In genomic region chr3:185041540-185041939, GRCh38 we compare ENCODE assay signal across 23 cellular contexts.
A peak's percentile ranks its signal among the peaks of the same experiment; 100 is the strongest.
DNase-seq lines count a peak whose midpoint lies in the region; ATAC-seq and TF ChIP-seq lines count a peak whose summit lies in the region.
"Had no signal": no experiment of that assay in that cellular context is flagged by ENCODE, and none has a peak within 500 bp of the region (broad histone marks: within the 10 kb centered on the region; RNA-seq: fewer than 3 reads in every experiment).

No MANE protein-coding gene starts in this region.

- ATAC-seq in Right ventricle myocardium inferior: peak; percentile 12
- no peak for ATAC-seq in GM23338
- peak in 5 of 8 donors; percentile 37 to 80 (median 61) for ATAC-seq in heart right ventricle
- peak in 1 of 2 donors; percentile 13 for ATAC-seq in right cardiac atrium
- ATAC-seq: GM12878, HCT116 had no signal

- H3K9ac ChIP-seq in mesendoderm (ENCODE audit: low read length): no peak overlapping the region
- H3K9ac ChIP-seq: BLaER1 treated with 17β-estradiol and CSF1 and Interleukin-3, amounts not matched to agents 10 nM and 100 nM; GM23248 had no signal

- 0 out of 2 replicates have a peak overlapping the region, but pooled peaks have one; percentile 31 for H3K27ac Mint-ChIP-seq in GM23338
- H3K27ac Mint-ChIP-seq: CD14-positive monocyte; CD4-positive, alpha-beta T cell; H9 had no signal

- peaks cover 3% of the 10 kb centered on the region for H3K27me3 Mint-ChIP-seq in GM23338 (ENCODE audit: insufficient read depth, low read depth, poor library complexity)
- H3K27me3 Mint-ChIP-seq: CD4-positive, alpha-beta T cell; CD8-positive, alpha-beta memory T cell had no signal

- H3K4me1 ChIP-seq in GM23338 (ENCODE audit: insufficient read depth): peaks cover 7% of the 10 kb centered on the region; the same call in 1 of the 2 replicates
- H3K4me1 ChIP-seq in heart right ventricle: peaks cover 0 to 42% (median 20%) of the 10 kb centered on the region in 9 donors
- H3K4me1 ChIP-seq in right cardiac atrium (ENCODE audit: control insufficient read depth, insufficient read depth, low read length): peaks cover 5% of the 10 kb centered on the region
- H3K4me1 ChIP-seq in mesendoderm (ENCODE audit: control insufficient read depth, low read depth, low read length): no peaks in the 10 kb centered on the region
- H3K4me1 ChIP-seq: BE2C had no signal

- H2BK120ac ChIP-seq in mesendoderm (ENCODE audit: low read depth, low read length): no peak overlapping the region

- no peaks in the 10 kb centered on the region for H3K79me1 ChIP-seq in mesendoderm (ENCODE audit: low read length)

- no peaks in the 10 kb centered on the region for H3F3A ChIP-seq in GM23338 (replicated peaks; ENCODE audit: low read depth)

- H3K4me3 ChIP-seq in GM23338 (no peak overlapping the region), heart right ventricle (no peak overlapping the region), right cardiac atrium (ENCODE audit: low read length) (no peak overlapping the region), mesendoderm (ENCODE audit: low read length) (no peak overlapping the region)
- H3K4me3 ChIP-seq: BLaER1 treated with 17β-estradiol and CSF1 and Interleukin-3, amounts not matched to agents 10 nM and 100 nM; GM12878; GM23248 had no signal

- H3K79me2 ChIP-seq in GM23338 (replicated peaks; ENCODE audit: insufficient read depth) (no peaks in the 10 kb centered on the region), mesendoderm (ENCODE audit: control insufficient read depth, insufficient read depth, low read length) (no peaks in the 10 kb centered on the region)

- TF ChIP-seq CTCF in GM23338 (conservative IDR thresholded peaks at IDR 0.05; ENCODE audit: low read depth in 2 of 2) (no peak), heart right ventricle (IDR thresholded peaks at IDR 0.05) (no peak)

- peaks cover 7% of the 10 kb centered on the region; the same call in 2 of the 3 replicates for H3K36me3 Mint-ChIP-seq in GM23338 (ENCODE audit: low read depth)

- H4K20me1 ChIP-seq in GM23338 (replicated peaks; ENCODE audit: insufficient read depth): no peaks in the 10 kb centered on the region
- H4K20me1 ChIP-seq: BLaER1 treated with 17β-estradiol and CSF1 and Interleukin-3, amounts not matched to agents 10 nM and 100 nM had no signal

- H3K9me3 Mint-ChIP-seq in GM23338: no peaks in the 10 kb centered on the region; the same call in 2 of the 3 replicates

- H3K27ac ChIP-seq in GM23338 (ENCODE audit: low read depth): no peak overlapping the region
- H3K27ac ChIP-seq in heart right ventricle: peak overlapping the region in 3 of 10 donors; percentile 1 to 47 (median 30)
- H3K27ac ChIP-seq in right cardiac atrium (ENCODE audit: low read length): peak overlapping the region; percentile 64
- H3K27ac ChIP-seq in mesendoderm (ENCODE audit: low read depth, low read length): no peak overlapping the region
- H3K27ac ChIP-seq: 22Rv1; BLaER1 treated with 17β-estradiol and CSF1 and Interleukin-3, amounts not matched to agents 10 nM and 100 nM; GM23248 had no signal

- no peak overlapping the region for H3K23ac ChIP-seq in mesendoderm (ENCODE audit: low read length)

- H4K8ac ChIP-seq in mesendoderm (ENCODE audit: low read depth, low read length): no peak overlapping the region

- H3K9me2 ChIP-seq in GM23338 (ENCODE audit: insufficient read depth): no peaks in the 10 kb centered on the region

- H4K5ac ChIP-seq in mesendoderm (ENCODE audit: low read length): no peak overlapping the region

- no peak overlapping the region for H3K4ac ChIP-seq in mesendoderm (ENCODE audit: low read depth, low read length)

- H3K9me3 ChIP-seq in heart right ventricle (peaks cover 0 to 13% (median 0%) of the 10 kb centered on the region in 11 donors), right cardiac atrium (ENCODE audit: control insufficient read depth, low read length) (no peaks in the 10 kb centered on the region)
- H3K9me3 ChIP-seq: BE2C had no signal

- H3K4me2 ChIP-seq in GM23338 (no peak overlapping the region), mesendoderm (ENCODE audit: low read length) (no peak overlapping the region)
- H3K4me2 ChIP-seq: BLaER1 treated with 17β-estradiol and CSF1 and Interleukin-3, amounts not matched to agents 10 nM and 100 nM had no signal

- H3K36me3 ChIP-seq in GM23338 (ENCODE audit: insufficient read depth) (no peaks in the 10 kb centered on the region), heart right ventricle (peaks cover 0 to 4% (median 0%) of the 10 kb centered on the region in 9 donors), mesendoderm (ENCODE audit: control insufficient read depth, insufficient read depth, low read length) (no peaks in the 10 kb centered on the region)
- H3K36me3 ChIP-seq: BE2C had no signal

- H3K27me3 ChIP-seq in GM23338 (ENCODE audit: insufficient read depth) (no peaks in the 10 kb centered on the region), heart right ventricle (no peaks in the 10 kb centered on the region), right cardiac atrium (ENCODE audit: control insufficient read depth, insufficient read depth) (no peaks in the 10 kb centered on the region), mesendoderm (ENCODE audit: insufficient read depth, low read length, poor library complexity) (no peaks in the 10 kb centered on the region)
- H3K27me3 ChIP-seq: BE2C; BLaER1 treated with 17β-estradiol and CSF1 and Interleukin-3, amounts not matched to agents 10 nM and 100 nM had no signal

- H3K18ac ChIP-seq in mesendoderm (ENCODE audit: low read length): no peak overlapping the region

- no peak overlapping the region for H3K56ac ChIP-seq in mesendoderm (ENCODE audit: low read length)

- DNase-seq in Right ventricle myocardium inferior (ENCODE audit: missing footprints) (no peak), cardiac septum (ENCODE audit: low spot score) (no peak), GM23338 (ENCODE audit: low spot score) (no peak), heart right ventricle (no peak), right cardiac atrium (no peak), mesendoderm (no peak), NCI-H2196 (lab: John Stamatoyannopoulos, UW; ENCODE audit: unreplicated experiment) (no peak)
- DNase-seq in stimulated activated CD4-positive, alpha-beta T cell treated with anti-CD3 and anti-CD28 coated beads, Interleukin-4, amount 100 ng/mL, for 24 hours: no peak
- DNase-seq: AML-193; BE2C; CD4-positive, alpha-beta T cell; CD8-positive, alpha-beta memory T cell; DMS 273 treated with DMSO at 0.1 percent for 48 hours; DMS79; EL; GDM1; GM23248; H9 had no signal

- no peak overlapping the region for H2BK15ac ChIP-seq in mesendoderm (replicated peaks; ENCODE audit: low read depth)

- H2AK5ac ChIP-seq in mesendoderm (ENCODE audit: low read length): no peak overlapping the region

- no peak overlapping the region for H3K4me3 Mint-ChIP-seq in GM23338
- H3K4me3 Mint-ChIP-seq: CD14-positive monocyte; CD4-positive, alpha-beta T cell; CD8-positive, alpha-beta memory T cell; H9 had no signal

- H2AFZ ChIP-seq in GM23338: no peak overlapping the region
- H2AFZ ChIP-seq: GM23248 had no signal

- intact Hi-C loops in Right ventricle myocardium inferior (cut with DNase I) (no loop called here), cardiac septum (cut with DNase I) (loop anchor here (10.0 kb wide), 1 partner anchor 113 kb away; the partner anchor contains the start of gene C3orf70), heart right ventricle (cut with DNase I) (no loop called here), right cardiac atrium (cut with DNase I) (no loop called here)

- no peak overlapping the region for H2BK5ac ChIP-seq in mesendoderm (ENCODE audit: low read length)

- H3K4me1 Mint-ChIP-seq in GM23338: peaks cover 3% of the 10 kb centered on the region; the same call in 2 of the 3 replicates
- H3K4me1 Mint-ChIP-seq: CD8-positive, alpha-beta memory T cell had no signal

- 57 to 70% methylated on average over 4 of the region's 4 CpGs for WGBS in heart right ventricle, 2 donors
- 76% methylated on average over 4 of the region's 4 CpGs for WGBS in right cardiac atrium
- WGBS in mesendoderm (ENCODE audit: extremely low coverage, insufficient coverage, low lambda C conversion rate): no CpG with 5 or more reads among the region's 4 CpGs

TF ChIP-seq in GM23338, 12 proteins besides CTCF, POLR2A, EP300 and RAD21:
- no peak for TF ChIP-seq JUNB (IDR thresholded peaks at IDR 0.05; ENCODE audit: unreplicated experiment)
- TF ChIP-seq ZNF331 (CRISPR knock-in tag; IDR thresholded peaks at IDR 0.05; ENCODE audit: low read depth): no peak
- TF ChIP-seq STAT1 (IDR thresholded peaks at IDR 0.05; ENCODE audit: unreplicated experiment): no peak
- TF ChIP-seq REST (IDR thresholded peaks at IDR 0.05; ENCODE audit: unreplicated experiment): no peak
- no peak for TF ChIP-seq POLR2AphosphoS5 (IDR thresholded peaks at IDR 0.05; ENCODE audit: low read depth)
- no peak for TF ChIP-seq NANOG (IDR thresholded peaks at IDR 0.05; ENCODE audit: borderline replicate concordance)
- TF ChIP-seq CREB1 (CRISPR knock-in tag; IDR thresholded peaks at IDR 0.05; ENCODE audit: low read depth): no peak
- no peak for TF ChIP-seq EZH2 (IDR thresholded peaks at IDR 0.05; ENCODE audit: low read depth, unreplicated experiment)
